In the genomic region with DNA sequence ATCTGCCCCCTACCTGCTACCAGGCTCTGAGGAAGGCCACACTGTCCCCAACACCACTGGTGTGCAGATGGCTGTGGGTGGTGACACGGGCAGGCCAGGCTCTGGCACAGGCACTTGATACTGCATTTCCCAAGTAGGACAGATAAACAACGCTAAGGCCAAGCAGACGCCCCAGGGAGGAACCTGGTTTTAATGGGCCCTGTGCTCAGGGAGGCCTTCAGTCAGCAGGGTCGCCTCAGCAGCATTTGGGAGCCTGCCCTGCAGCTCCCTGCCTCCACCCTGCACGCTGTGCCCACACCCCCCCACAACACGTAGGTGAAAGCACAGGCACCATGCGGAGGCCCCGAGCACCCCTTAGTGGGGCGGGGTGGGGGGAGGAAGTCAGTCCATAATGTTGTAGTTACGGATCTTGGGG, we compare ENCODE assay signal across 2 cellular contexts.
TF ChIP-seq lines count a peak whose summit lies in the region.

No MANE protein-coding gene starts in this region.

TF ChIP-seq in SK-N-SH, 30 proteins besides CTCF, POLR2A, EP300 and RAD21 (continued from another document and continues in another):
- no peak for TF ChIP-seq PBX3 (IDR thresholded peaks at IDR 0.05)
- no peak for TF ChIP-seq TAF1 (IDR thresholded peaks at IDR 0.05; ENCODE audit: borderline replicate concordance, low read depth, low read length)
- TF ChIP-seq RCOR1 (IDR thresholded peaks at IDR 0.05; ENCODE audit: low read length) = peak; percentile 72
- TF ChIP-seq, protein P1, sequence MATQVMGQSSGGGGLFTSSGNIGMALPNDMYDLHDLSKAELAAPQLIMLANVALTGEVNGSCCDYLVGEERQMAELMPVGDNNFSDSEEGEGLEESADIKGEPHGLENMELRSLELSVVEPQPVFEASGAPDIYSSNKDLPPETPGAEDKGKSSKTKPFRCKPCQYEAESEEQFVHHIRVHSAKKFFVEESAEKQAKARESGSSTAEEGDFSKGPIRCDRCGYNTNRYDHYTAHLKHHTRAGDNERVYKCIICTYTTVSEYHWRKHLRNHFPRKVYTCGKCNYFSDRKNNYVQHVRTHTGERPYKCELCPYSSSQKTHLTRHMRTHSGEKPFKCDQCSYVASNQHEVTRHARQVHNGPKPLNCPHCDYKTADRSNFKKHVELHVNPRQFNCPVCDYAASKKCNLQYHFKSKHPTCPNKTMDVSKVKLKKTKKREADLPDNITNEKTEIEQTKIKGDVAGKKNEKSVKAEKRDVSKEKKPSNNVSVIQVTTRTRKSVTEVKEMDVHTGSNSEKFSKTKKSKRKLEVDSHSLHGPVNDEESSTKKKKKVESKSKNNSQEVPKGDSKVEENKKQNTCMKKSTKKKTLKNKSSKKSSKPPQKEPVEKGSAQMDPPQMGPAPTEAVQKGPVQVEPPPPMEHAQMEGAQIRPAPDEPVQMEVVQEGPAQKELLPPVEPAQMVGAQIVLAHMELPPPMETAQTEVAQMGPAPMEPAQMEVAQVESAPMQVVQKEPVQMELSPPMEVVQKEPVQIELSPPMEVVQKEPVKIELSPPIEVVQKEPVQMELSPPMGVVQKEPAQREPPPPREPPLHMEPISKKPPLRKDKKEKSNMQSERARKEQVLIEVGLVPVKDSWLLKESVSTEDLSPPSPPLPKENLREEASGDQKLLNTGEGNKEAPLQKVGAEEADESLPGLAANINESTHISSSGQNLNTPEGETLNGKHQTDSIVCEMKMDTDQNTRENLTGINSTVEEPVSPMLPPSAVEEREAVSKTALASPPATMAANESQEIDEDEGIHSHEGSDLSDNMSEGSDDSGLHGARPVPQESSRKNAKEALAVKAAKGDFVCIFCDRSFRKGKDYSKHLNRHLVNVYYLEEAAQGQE (IDR thresholded peaks at IDR 0.05; ENCODE audit: low read depth, low read length) = no peak
- TF ChIP-seq ELF1 (IDR thresholded peaks at IDR 0.05) = no peak
- TF ChIP-seq, protein P2, sequence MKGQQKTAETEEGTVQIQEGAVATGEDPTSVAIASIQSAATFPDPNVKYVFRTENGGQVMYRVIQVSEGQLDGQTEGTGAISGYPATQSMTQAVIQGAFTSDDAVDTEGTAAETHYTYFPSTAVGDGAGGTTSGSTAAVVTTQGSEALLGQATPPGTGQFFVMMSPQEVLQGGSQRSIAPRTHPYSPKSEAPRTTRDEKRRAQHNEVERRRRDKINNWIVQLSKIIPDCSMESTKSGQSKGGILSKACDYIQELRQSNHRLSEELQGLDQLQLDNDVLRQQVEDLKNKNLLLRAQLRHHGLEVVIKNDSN (IDR thresholded peaks at IDR 0.05; ENCODE audit: borderline replicate concordance, low read depth) = no peak
- no peak for TF ChIP-seq MEF2A (IDR thresholded peaks at IDR 0.05; ENCODE audit: borderline replicate concordance, low read depth)
- no peak for TF ChIP-seq RXRA (IDR thresholded peaks at IDR 0.05; ENCODE audit: borderline replicate concordance, low read depth)
- TF ChIP-seq, protein P3, sequence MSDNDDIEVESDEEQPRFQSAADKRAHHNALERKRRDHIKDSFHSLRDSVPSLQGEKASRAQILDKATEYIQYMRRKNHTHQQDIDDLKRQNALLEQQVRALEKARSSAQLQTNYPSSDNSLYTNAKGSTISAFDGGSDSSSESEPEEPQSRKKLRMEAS (IDR thresholded peaks at IDR 0.05; ENCODE audit: low read depth) = no peak
- no peak for TF ChIP-seq EZH2phosphoT487 (IDR thresholded peaks at IDR 0.05; ENCODE audit: borderline replicate concordance, low read depth)
- TF ChIP-seq TEAD4 (IDR thresholded peaks at IDR 0.05; ENCODE audit: borderline replicate concordance, insufficient read depth) = no peak
- peak; percentile 50 for TF ChIP-seq CHD2 (IDR thresholded peaks at IDR 0.05; ENCODE audit: low read length, partially characterized antibody)
- no peak for TF ChIP-seq SMC3 (IDR thresholded peaks at IDR 0.05; ENCODE audit: low read depth, low read length)
- TF ChIP-seq, protein P4, sequence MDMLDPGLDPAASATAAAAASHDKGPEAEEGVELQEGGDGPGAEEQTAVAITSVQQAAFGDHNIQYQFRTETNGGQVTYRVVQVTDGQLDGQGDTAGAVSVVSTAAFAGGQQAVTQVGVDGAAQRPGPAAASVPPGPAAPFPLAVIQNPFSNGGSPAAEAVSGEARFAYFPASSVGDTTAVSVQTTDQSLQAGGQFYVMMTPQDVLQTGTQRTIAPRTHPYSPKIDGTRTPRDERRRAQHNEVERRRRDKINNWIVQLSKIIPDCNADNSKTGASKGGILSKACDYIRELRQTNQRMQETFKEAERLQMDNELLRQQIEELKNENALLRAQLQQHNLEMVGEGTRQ (IDR thresholded peaks at IDR 0.05; ENCODE audit: borderline replicate concordance, low read depth, low read length) = no peak
- TF ChIP-seq SIN3A (IDR thresholded peaks at IDR 0.05; ENCODE audit: borderline replicate concordance, low read depth, low read length) = no peak
- TF ChIP-seq POLR2AphosphoS5 (IDR thresholded peaks at IDR 0.05; ENCODE audit: low read depth, low read length) = no peak
- no peak for TF ChIP-seq GABPA (IDR thresholded peaks at IDR 0.05; ENCODE audit: low read depth)
- no peak for TF ChIP-seq NFIC (IDR thresholded peaks at IDR 0.05; ENCODE audit: borderline replicate concordance)
- TF ChIP-seq FOSL2 (IDR thresholded peaks at IDR 0.05; ENCODE audit: borderline replicate concordance, low read depth) = no peak
- no peak for TF ChIP-seq TCF12 (IDR thresholded peaks at IDR 0.05)
- TF ChIP-seq FOXJ3 (CRISPR knock-in tag; IDR thresholded peaks at IDR 0.05) = peak; percentile 78; the same call in 1 of the 2 replicates
- TF ChIP-seq FOXM1 (IDR thresholded peaks at IDR 0.05; ENCODE audit: low read depth) = no peak
- TF ChIP-seq GATA2 (CRISPR knock-in tag; IDR thresholded peaks at IDR 0.05) = 0 out of 2 replicates have a peak, but pooled peaks have one; percentile 13
- peak; percentile 55; the same call in 1 of the 2 replicates for TF ChIP-seq MXI1 (IDR thresholded peaks at IDR 0.05; ENCODE audit: low read depth, low read length)
- no peak for TF ChIP-seq YY1 (IDR thresholded peaks at IDR 0.05; ENCODE audit: low read depth)
- no peak for TF ChIP-seq JUND (IDR thresholded peaks at IDR 0.05)
- no peak for TF ChIP-seq NRF1 (IDR thresholded peaks at IDR 0.05; ENCODE audit: low read depth, low read length)

TF ChIP-seq in SK-N-SH treated with all-trans-retinoic acid at 6 μM for 48 hours, 23 proteins besides CTCF, POLR2A, EP300 and RAD21:
- TF ChIP-seq, protein P5, sequence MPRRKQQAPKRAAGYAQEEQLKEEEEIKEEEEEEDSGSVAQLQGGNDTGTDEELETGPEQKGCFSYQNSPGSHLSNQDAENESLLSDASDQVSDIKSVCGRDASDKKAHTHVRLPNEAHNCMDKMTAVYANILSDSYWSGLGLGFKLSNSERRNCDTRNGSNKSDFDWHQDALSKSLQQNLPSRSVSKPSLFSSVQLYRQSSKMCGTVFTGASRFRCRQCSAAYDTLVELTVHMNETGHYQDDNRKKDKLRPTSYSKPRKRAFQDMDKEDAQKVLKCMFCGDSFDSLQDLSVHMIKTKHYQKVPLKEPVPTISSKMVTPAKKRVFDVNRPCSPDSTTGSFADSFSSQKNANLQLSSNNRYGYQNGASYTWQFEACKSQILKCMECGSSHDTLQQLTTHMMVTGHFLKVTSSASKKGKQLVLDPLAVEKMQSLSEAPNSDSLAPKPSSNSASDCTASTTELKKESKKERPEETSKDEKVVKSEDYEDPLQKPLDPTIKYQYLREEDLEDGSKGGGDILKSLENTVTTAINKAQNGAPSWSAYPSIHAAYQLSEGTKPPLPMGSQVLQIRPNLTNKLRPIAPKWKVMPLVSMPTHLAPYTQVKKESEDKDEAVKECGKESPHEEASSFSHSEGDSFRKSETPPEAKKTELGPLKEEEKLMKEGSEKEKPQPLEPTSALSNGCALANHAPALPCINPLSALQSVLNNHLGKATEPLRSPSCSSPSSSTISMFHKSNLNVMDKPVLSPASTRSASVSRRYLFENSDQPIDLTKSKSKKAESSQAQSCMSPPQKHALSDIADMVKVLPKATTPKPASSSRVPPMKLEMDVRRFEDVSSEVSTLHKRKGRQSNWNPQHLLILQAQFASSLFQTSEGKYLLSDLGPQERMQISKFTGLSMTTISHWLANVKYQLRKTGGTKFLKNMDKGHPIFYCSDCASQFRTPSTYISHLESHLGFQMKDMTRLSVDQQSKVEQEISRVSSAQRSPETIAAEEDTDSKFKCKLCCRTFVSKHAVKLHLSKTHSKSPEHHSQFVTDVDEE (CRISPR knock-in tag; IDR thresholded peaks at IDR 0.05) = no peak
- TF ChIP-seq CSDC2 (CRISPR knock-in tag; IDR thresholded peaks at IDR 0.05) (no peak), ISL1 (CRISPR knock-in tag; IDR thresholded peaks at IDR 0.05) (no peak), ESRRG (CRISPR knock-in tag; IDR thresholded peaks at IDR 0.05) (no peak), TCF4 (CRISPR knock-in tag; IDR thresholded peaks at IDR 0.05; ENCODE audit: borderline replicate concordance) (no peak), BACH2 (CRISPR knock-in tag; IDR thresholded peaks at IDR 0.05; ENCODE audit: borderline replicate concordance) (no peak), PPARA (CRISPR knock-in tag; IDR thresholded peaks at IDR 0.05; ENCODE audit: borderline replicate concordance) (no peak), POU6F1 (CRISPR knock-in tag; IDR thresholded peaks at IDR 0.05; ENCODE audit: borderline replicate concordance, low read depth) (no peak), ZFP30 (CRISPR knock-in tag; IDR thresholded peaks at IDR 0.05) (no peak), RARB (CRISPR knock-in tag; IDR thresholded peaks at IDR 0.05) (no peak), CSRNP3 (CRISPR knock-in tag; IDR thresholded peaks at IDR 0.05) (no peak), ZNF8 (CRISPR knock-in tag; IDR thresholded peaks at IDR 0.05) (no peak), ZFP3 (CRISPR knock-in tag; IDR thresholded peaks at IDR 0.05) (no peak), SNAI2 (CRISPR knock-in tag; IDR thresholded peaks at IDR 0.05) (no peak)
- TF ChIP-seq, protein P6, sequence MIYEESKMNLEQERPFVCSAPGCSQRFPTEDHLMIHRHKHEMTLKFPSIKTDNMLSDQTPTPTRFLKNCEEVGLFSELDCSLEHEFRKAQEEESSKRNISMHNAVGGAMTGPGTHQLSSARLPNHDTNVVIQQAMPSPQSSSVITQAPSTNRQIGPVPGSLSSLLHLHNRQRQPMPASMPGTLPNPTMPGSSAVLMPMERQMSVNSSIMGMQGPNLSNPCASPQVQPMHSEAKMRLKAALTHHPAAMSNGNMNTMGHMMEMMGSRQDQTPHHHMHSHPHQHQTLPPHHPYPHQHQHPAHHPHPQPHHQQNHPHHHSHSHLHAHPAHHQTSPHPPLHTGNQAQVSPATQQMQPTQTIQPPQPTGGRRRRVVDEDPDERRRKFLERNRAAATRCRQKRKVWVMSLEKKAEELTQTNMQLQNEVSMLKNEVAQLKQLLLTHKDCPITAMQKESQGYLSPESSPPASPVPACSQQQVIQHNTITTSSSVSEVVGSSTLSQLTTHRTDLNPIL (CRISPR knock-in tag; IDR thresholded peaks at IDR 0.05; ENCODE audit: low read depth) = no peak
